Comparison of ENCODE assay signal across 10 cellular contexts in the genomic region with DNA sequence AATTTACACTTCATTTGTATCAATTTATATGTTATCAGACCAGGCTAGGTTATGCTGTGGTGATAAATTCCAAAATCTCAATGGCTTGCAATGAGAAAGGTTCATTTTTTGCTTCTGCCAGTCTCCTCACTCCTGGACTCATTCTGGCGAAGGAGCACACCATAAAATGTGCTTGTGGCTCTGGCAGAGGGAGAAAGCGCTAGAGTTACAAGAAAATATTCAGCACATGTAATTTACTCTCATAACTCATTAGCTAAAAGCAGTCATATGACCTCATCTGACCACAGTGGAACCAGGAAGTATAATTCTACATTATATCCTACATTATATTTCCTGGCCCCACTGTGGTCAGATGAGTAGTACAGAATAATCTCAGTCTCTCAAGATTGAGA.
A peak's percentile ranks its signal among the peaks of the same experiment; 100 is the strongest.
DNase-seq lines count a peak whose midpoint lies in the region; ATAC-seq and TF ChIP-seq lines count a peak whose summit lies in the region.
"Had no signal": no experiment of that assay in that cellular context is flagged by ENCODE, and none has a peak within 500 bp of the region (broad histone marks: within the 10 kb centered on the region; RNA-seq: fewer than 3 reads in every experiment).

No MANE protein-coding gene starts in this region.

- H3K27me3 Mint-ChIP-seq in WTC11 (ENCODE audit: low read depth), result no peaks in the 10 kb centered on the region

- H2AFZ ChIP-seq in mammary epithelial cell (ENCODE audit: low read depth, low read length), result peak overlapping the region; percentile 40

- no peaks in the 10 kb centered on the region for H3K27me3 ChIP-seq in mammary epithelial cell (ENCODE audit: insufficient read depth, low read length)

- no peaks in the 10 kb centered on the region for H3K79me2 ChIP-seq in mammary epithelial cell (ENCODE audit: insufficient read depth, low read length)

- no peak overlapping the region for H3K4me2 ChIP-seq in mammary epithelial cell (ENCODE audit: insufficient read depth, low read depth, low read length)

- H3K27ac ChIP-seq in mammary epithelial cell (ENCODE audit: insufficient read depth, low read depth, low read length), result peak overlapping the region; percentile 62

- H3K4me3 Mint-ChIP-seq in WTC11, result no peak overlapping the region
- H3K4me3 Mint-ChIP-seq: CD14-positive monocyte had no signal

- CTCF ChIA-PET in mammary epithelial cell (lab: Charles Lee; ENCODE audit: low non-redundant PET) (no interaction called here), WTC11 (lab: Charles Lee) (no interaction called here)

- H3K9me3 ChIP-seq in mammary epithelial cell (replicated peaks; ENCODE audit: insufficient read depth, low read length) (no peaks in the 10 kb centered on the region), mucosa of descending colon (no peaks in the 10 kb centered on the region)

- peaks cover 8% of the 10 kb centered on the region for H3K9me3 Mint-ChIP-seq in WTC11

- WGBS in mammary epithelial cell (ENCODE audit: low coverage, missing lambda C conversion rate), result 71% methylated on average over 2 of the region's 2 CpGs

- intact Hi-C loops in mammary epithelial cell (cut with micrococcal nuclease) (no loop called here), mucosa of descending colon (cut with DNase I, micrococcal nuclease) (no loop called here)

- no peaks in the 10 kb centered on the region for H4K20me1 ChIP-seq in mammary epithelial cell (ENCODE audit: insufficient read depth, low read length)

- H3K4me1 Mint-ChIP-seq in WTC11, result no peaks in the 10 kb centered on the region
- H3K4me1 Mint-ChIP-seq: CD14-positive monocyte had no signal

- no peak overlapping the region for H3K9ac ChIP-seq in mammary epithelial cell (ENCODE audit: insufficient read depth, low read length)

- DNase-seq in AG10803 (ENCODE audit: low read depth) (peak; percentile 52), NCI-H2029 (lab: John Stamatoyannopoulos, UW) (peak; percentile 77), mammary epithelial cell (peak; percentile 5), mucosa of descending colon (no peak), cerebellum (ENCODE audit: low spot score) (no peak), left lobe of liver (ENCODE audit: low spot score) (no peak), WTC11 (ENCODE audit: low spot score) (no peak)
- DNase-seq: NCI-H524 treated with DMSO at 0.1 percent for 48 hours had no signal

- no TSS peak for BruUV-seq in mammary epithelial cell (replicated peaks; lab: Mats Ljungman, UMichigan)

- POLR2A ChIA-PET in WTC11 (lab: Charles Lee), result no interaction called here

- no peak for TF ChIP-seq CTCF in AG10803 (conservative IDR thresholded peaks at IDR 0.05; ENCODE audit: low read length)
- TF ChIP-seq CTCF in mammary epithelial cell (conservative IDR thresholded peaks at IDR 0.05 in 1 of 2, IDR thresholded peaks at IDR 0.05 in 1 of 2; ENCODE audit: extremely low read depth in 1 of 2, insufficient read depth in 1 of 2, low read depth in 1 of 2, low read length in 2 of 2), result no peak
- TF ChIP-seq CTCF in mucosa of descending colon (IDR thresholded peaks at IDR 0.05), result no peak
- TF ChIP-seq CTCF in WTC11 (IDR thresholded peaks at IDR 0.05), result no peak

- H3K4me3 ChIP-seq in AG10803 (ENCODE audit: low read length) (no peak overlapping the region), mammary epithelial cell (replicated peaks in 1 of 3; ENCODE audit: insufficient read depth in 1 of 3, low read depth in 2 of 3, low read length in 3 of 3) (no peak overlapping the region), mucosa of descending colon (no peak overlapping the region)

- H3K27ac Mint-ChIP-seq in WTC11, result no peak overlapping the region
- H3K27ac Mint-ChIP-seq: CD14-positive monocyte had no signal

- dilution Hi-C loops in mammary epithelial cell (cut with HindIII; ENCODE audit: low sequenced_read_pairs), result no loop called here

- peaks cover 13% of the 10 kb centered on the region for H3K4me1 ChIP-seq in mammary epithelial cell (ENCODE audit: insufficient read depth, low read length)
- no peaks in the 10 kb centered on the region for H3K4me1 ChIP-seq in mucosa of descending colon (ENCODE audit: low read depth)

- in situ Hi-C loops in mammary epithelial cell (cut with MboI; ENCODE audit: low sequenced_read_pairs in 2 of 2), result no loop called here

- H3K36me3 ChIP-seq in mammary epithelial cell (ENCODE audit: insufficient read depth, low read length), result no peaks in the 10 kb centered on the region
- H3K36me3 ChIP-seq in mucosa of descending colon (ENCODE audit: low read depth), result no peaks in the 10 kb centered on the region

- peak; percentile 81 for ATAC-seq in mucosa of descending colon
- ATAC-seq in left lobe of liver, result no peak
- no peak for ATAC-seq in HG03135 (IDR thresholded peaks at IDR 0.05; ENCODE audit: unreplicated experiment)
- no peak for ATAC-seq in WTC11

- no peaks in the 10 kb centered on the region for H3K36me3 Mint-ChIP-seq in WTC11
- H3K36me3 Mint-ChIP-seq: CD14-positive monocyte had no signal

TF ChIP-seq in WTC11, 78 proteins besides CTCF, POLR2A, EP300 and RAD21:
- TF ChIP-seq GTF2I (CRISPR knock-in tag; conservative IDR thresholded peaks at IDR 0.05) (no peak), FOXP1 (CRISPR knock-in tag; IDR thresholded peaks at IDR 0.05; ENCODE audit: borderline replicate concordance) (no peak), NFYB (CRISPR knock-in tag; conservative IDR thresholded peaks at IDR 0.05; ENCODE audit: low read depth) (no peak), CBFB (CRISPR knock-in tag; IDR thresholded peaks at IDR 0.05; ENCODE audit: low read depth) (no peak), GABPB1 (CRISPR knock-in tag; IDR thresholded peaks at IDR 0.05) (no peak), TCF7 (CRISPR knock-in tag; IDR thresholded peaks at IDR 0.05; ENCODE audit: low read depth) (no peak), CREM (CRISPR knock-in tag; IDR thresholded peaks at IDR 0.05) (no peak), CREB1 (CRISPR knock-in tag; IDR thresholded peaks at IDR 0.05) (no peak), JUN (CRISPR knock-in tag; IDR thresholded peaks at IDR 0.05) (no peak), ZNF396 (CRISPR knock-in tag; IDR thresholded peaks at IDR 0.05; ENCODE audit: borderline replicate concordance) (no peak)
- TF ChIP-seq, protein P1, sequence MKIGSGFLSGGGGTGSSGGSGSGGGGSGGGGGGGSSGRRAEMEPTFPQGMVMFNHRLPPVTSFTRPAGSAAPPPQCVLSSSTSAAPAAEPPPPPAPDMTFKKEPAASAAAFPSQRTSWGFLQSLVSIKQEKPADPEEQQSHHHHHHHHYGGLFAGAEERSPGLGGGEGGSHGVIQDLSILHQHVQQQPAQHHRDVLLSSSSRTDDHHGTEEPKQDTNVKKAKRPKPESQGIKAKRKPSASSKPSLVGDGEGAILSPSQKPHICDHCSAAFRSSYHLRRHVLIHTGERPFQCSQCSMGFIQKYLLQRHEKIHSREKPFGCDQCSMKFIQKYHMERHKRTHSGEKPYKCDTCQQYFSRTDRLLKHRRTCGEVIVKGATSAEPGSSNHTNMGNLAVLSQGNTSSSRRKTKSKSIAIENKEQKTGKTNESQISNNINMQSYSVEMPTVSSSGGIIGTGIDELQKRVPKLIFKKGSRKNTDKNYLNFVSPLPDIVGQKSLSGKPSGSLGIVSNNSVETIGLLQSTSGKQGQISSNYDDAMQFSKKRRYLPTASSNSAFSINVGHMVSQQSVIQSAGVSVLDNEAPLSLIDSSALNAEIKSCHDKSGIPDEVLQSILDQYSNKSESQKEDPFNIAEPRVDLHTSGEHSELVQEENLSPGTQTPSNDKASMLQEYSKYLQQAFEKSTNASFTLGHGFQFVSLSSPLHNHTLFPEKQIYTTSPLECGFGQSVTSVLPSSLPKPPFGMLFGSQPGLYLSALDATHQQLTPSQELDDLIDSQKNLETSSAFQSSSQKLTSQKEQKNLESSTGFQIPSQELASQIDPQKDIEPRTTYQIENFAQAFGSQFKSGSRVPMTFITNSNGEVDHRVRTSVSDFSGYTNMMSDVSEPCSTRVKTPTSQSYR (CRISPR knock-in tag; IDR thresholded peaks at IDR 0.05), result no peak
- TF ChIP-seq, protein P2, sequence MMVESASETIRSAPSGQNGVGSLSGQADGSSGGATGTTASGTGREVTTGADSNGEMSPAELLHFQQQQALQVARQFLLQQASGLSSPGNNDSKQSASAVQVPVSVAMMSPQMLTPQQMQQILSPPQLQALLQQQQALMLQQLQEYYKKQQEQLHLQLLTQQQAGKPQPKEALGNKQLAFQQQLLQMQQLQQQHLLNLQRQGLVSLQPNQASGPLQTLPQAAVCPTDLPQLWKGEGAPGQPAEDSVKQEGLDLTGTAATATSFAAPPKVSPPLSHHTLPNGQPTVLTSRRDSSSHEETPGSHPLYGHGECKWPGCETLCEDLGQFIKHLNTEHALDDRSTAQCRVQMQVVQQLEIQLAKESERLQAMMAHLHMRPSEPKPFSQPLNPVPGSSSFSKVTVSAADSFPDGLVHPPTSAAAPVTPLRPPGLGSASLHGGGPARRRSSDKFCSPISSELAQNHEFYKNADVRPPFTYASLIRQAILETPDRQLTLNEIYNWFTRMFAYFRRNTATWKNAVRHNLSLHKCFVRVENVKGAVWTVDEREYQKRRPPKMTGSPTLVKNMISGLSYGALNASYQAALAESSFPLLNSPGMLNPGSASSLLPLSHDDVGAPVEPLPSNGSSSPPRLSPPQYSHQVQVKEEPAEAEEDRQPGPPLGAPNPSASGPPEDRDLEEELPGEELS (CRISPR knock-in tag; IDR thresholded peaks at IDR 0.05), result no peak

Comparison
In these comparisons a context has a peak if more than half of its experiments do, and no peak if none do; other contexts are left out.
1. DNase-seq: peak in AG10803 (single experiment), NCI-H2029 (single experiment) and mammary epithelial cell (single experiment); none in mucosa of descending colon (0 of 3), cerebellum (single experiment), left lobe of liver (single experiment) and WTC11 (single experiment).